20 cellular contexts compared by ENCODE assay signal in the genomic region with DNA sequence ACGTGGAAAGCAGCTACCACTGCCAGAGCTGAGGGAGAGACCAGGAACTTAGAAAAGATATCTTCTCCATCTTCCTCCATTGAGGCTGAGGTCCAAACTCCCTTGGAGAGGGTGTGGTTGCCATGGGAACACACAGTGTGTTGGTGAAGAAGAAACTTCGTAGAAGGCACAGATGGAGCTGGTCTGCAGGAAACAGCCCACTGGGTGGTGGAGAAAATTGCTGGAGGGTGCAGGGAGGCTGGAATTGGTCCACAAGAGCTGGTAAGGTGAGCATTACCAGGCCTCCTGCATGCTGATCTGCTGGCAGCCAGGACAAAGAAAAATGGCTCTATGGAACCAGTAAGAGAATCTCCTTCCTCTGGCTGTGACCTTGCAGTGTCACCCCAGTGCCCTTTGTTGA.
A peak's percentile ranks its signal among the peaks of the same experiment; 100 is the strongest.
DNase-seq lines count a peak whose midpoint lies in the region; ATAC-seq, FAIRE-seq and TF ChIP-seq lines count a peak whose summit lies in the region.
"Had no signal": no experiment of that assay in that cellular context is flagged by ENCODE, and none has a peak within 500 bp of the region (broad histone marks: within the 10 kb centered on the region; RNA-seq: fewer than 3 reads in every experiment).

No MANE protein-coding gene starts in this region.

- intact Hi-C loops in kidney (cut with DNase I), result no loop called here

- H3K4me3 Mint-ChIP-seq in neural crest cell, result no peak overlapping the region
- H3K4me3 Mint-ChIP-seq: HFFc6 had no signal

- H3K9ac ChIP-seq in kidney (ENCODE audit: low read length in 2 of 2), result no peak overlapping the region
- H3K9ac ChIP-seq: BLaER1 had no signal

- peaks cover 3% of the 10 kb centered on the region for H3K9me3 Mint-ChIP-seq in neural crest cell

- H3K27me3 Mint-ChIP-seq in neural crest cell (ENCODE audit: low read depth), result no peaks in the 10 kb centered on the region

- FAIRE-seq in kidney (lab: Jason Lieb, UNC), result no peak
- FAIRE-seq: GM12892, GM19239 had no signal

- no peaks in the 10 kb centered on the region for H3K36me3 Mint-ChIP-seq in neural crest cell (ENCODE audit: low read depth)

- peak overlapping the region; percentile 53 for H3K27ac Mint-ChIP-seq in neural crest cell (ENCODE audit: unreplicated experiment)
- H3K27ac Mint-ChIP-seq: HFFc6 had no signal

- no peak for ATAC-seq in GM21367 (IDR thresholded peaks at IDR 0.05; ENCODE audit: unreplicated experiment)
- no peak for ATAC-seq in HG03460 (IDR thresholded peaks at IDR 0.05; ENCODE audit: unreplicated experiment)

- H3K36me3 ChIP-seq in kidney (ENCODE audit: control insufficient read depth in 1 of 2, insufficient read depth in 2 of 2, low read length in 2 of 2), result no peaks in the 10 kb centered on the region
- H3K36me3 ChIP-seq: BLaER1 had no signal

- in situ Hi-C loops in G401 (cut with HindIII; ENCODE audit: low sequenced_read_pairs), result no loop called here

- no peak overlapping the region for H3K27ac ChIP-seq in kidney (ENCODE audit: low read depth in 2 of 2, low read length in 2 of 2)
- H3K27ac ChIP-seq: 22Rv1, BLaER1, HL-60 had no signal

- no peak overlapping the region for H3K4me3 ChIP-seq in kidney (ENCODE audit: low read length in 2 of 2)
- H3K4me3 ChIP-seq: BLaER1 had no signal

- H3K9me3 ChIP-seq in kidney (ENCODE audit: control insufficient read depth in 1 of 2, low read length in 2 of 2), result no peaks in the 10 kb centered on the region

- H3K4me1 ChIP-seq in kidney (ENCODE audit: control insufficient read depth in 1 of 2, insufficient read depth in 1 of 2, low read depth in 1 of 2, low read length in 2 of 2), result no peaks in the 10 kb centered on the region
- H3K4me1 ChIP-seq: BLaER1 had no signal

- peak in 2 of 3 experiments; percentile 4 to 40 for DNase-seq in NCI-H1417 (lab: John Stamatoyannopoulos, UW)
- no peak for DNase-seq in NCI-H1417 treated with DMSO at 0.1 percent for 48 hours (lab: John Stamatoyannopoulos, UW)
- DNase-seq in G401 (ENCODE audit: low spot score), result peak; percentile 86
- DNase-seq in cerebellar cortex (ENCODE audit: low spot score), result peak; percentile 81
- DNase-seq in neural crest cell (ENCODE audit: low read depth, low spot score), result no peak
- no peak for DNase-seq in kidney
- DNase-seq: Calu3, DMS153, DMS79 treated with DMSO at 0.1 percent for 48 hours, EL, GDM1, HCEC 1CT, HFFc6 had no signal

- TF ChIP-seq CTCF in neural crest cell (conservative IDR thresholded peaks at IDR 0.05) (no peak), kidney (IDR thresholded peaks at IDR 0.05; ENCODE audit: borderline replicate concordance, extremely low read depth, insufficient read depth) (no peak)

- no peaks in the 10 kb centered on the region for H3K4me1 Mint-ChIP-seq in neural crest cell

Comparison
In these comparisons a context has a peak if more than half of its experiments do, and no peak if none do; other contexts are left out.
1. DNase-seq: peak in NCI-H1417 (2 of 3), G401 (single experiment) and cerebellar cortex (single experiment); none in NCI-H1417 treated with DMSO at 0.1 percent for 48 hours (single experiment), neural crest cell (single experiment) and kidney (single experiment).